In genomic region chr10:70619271-70620019, GRCh38 we compare ENCODE assay signal across 9 cellular contexts. TPM values are rescaled to one million over a fixed set of nuclear protein-coding genes. Genes with fewer than 3 reads are reported as not detected.
DNase-seq lines count a peak whose midpoint lies in the region; ATAC-seq and TF ChIP-seq lines count a peak whose summit lies in the region.
"Had no signal": no experiment of that assay in that cellular context is flagged by ENCODE, and none has a peak within 500 bp of the region (broad histone marks: within the 10 kb centered on the region; RNA-seq: fewer than 3 reads in every experiment).

No MANE protein-coding gene starts in this region.

- H4K8ac ChIP-seq in mesendoderm (ENCODE audit: low read depth, low read length): no peak overlapping the region

- H3K79me2 ChIP-seq in Karpas-422 (ENCODE audit: low read length) (no peaks in the 10 kb centered on the region), mesendoderm (ENCODE audit: control insufficient read depth, insufficient read depth, low read length) (no peaks in the 10 kb centered on the region)

- H2BK15ac ChIP-seq in mesendoderm (replicated peaks; ENCODE audit: low read depth): no peak overlapping the region

- H3K36me3 ChIP-seq in Karpas-422 (ENCODE audit: insufficient read depth, low read length) (no peaks in the 10 kb centered on the region), mesendoderm (ENCODE audit: control insufficient read depth, insufficient read depth, low read length) (no peaks in the 10 kb centered on the region)

- in situ Hi-C loops in astrocyte of the cerebellum (cut with HindIII; ENCODE audit: low sequenced_read_pairs): no loop called here

- no peak overlapping the region for H2BK120ac ChIP-seq in mesendoderm (ENCODE audit: low read depth, low read length)

- H2AK5ac ChIP-seq in mesendoderm (ENCODE audit: low read length): no peak overlapping the region

- no peak overlapping the region for H4K5ac ChIP-seq in mesendoderm (ENCODE audit: low read length)

- peak; percentile 25 for TF ChIP-seq CTCF in astrocyte of the cerebellum (IDR thresholded peaks at IDR 0.05; ENCODE audit: low read depth, low read length, missing control alignments)

- no peaks in the 10 kb centered on the region for H3K9me2 ChIP-seq in Karpas-422 (replicated peaks; ENCODE audit: insufficient read depth, low read length)

- H3K9me3 ChIP-seq in Karpas-422 (ENCODE audit: low read length): no peaks in the 10 kb centered on the region

- H3K4me2 ChIP-seq in Karpas-422 (ENCODE audit: low read depth, low read length, poor library complexity, severe bottlenecking) (no peak overlapping the region), mesendoderm (ENCODE audit: low read length) (no peak overlapping the region)

- H3K79me1 ChIP-seq in mesendoderm (ENCODE audit: low read length): no peaks in the 10 kb centered on the region

- no peak overlapping the region for H2BK5ac ChIP-seq in mesendoderm (ENCODE audit: low read length)

- DNase-seq in NCI-H2171 treated with DMSO at 0.1 percent for 48 hours (lab: John Stamatoyannopoulos, UW): peak; percentile 8
- DNase-seq in NCI-H2171 (lab: John Stamatoyannopoulos, UW): no peak
- DNase-seq in Karpas-422: peak; percentile 50
- DNase-seq in astrocyte of the cerebellum (ENCODE audit: low read depth): no peak
- peak; percentile 78 for DNase-seq in mesendoderm
- no peak for DNase-seq in NCI-H1436 (lab: John Stamatoyannopoulos, UW)
- DNase-seq in NCI-H2196 treated with DMSO at 0.1 percent for 48 hours (lab: John Stamatoyannopoulos, UW; ENCODE audit: unreplicated experiment): no peak

- H3K4me3 ChIP-seq in Karpas-422 (ENCODE audit: low read length) (no peak overlapping the region), astrocyte of the cerebellum (ENCODE audit: low read depth, low read length) (no peak overlapping the region), mesendoderm (ENCODE audit: low read length) (no peak overlapping the region)

- no peak overlapping the region for H3K27ac ChIP-seq in Karpas-422 (ENCODE audit: low read length)
- H3K27ac ChIP-seq in mesendoderm (ENCODE audit: low read depth, low read length): no peak overlapping the region

- H3K27me3 ChIP-seq in Karpas-422 (ENCODE audit: low read length) (no peaks in the 10 kb centered on the region), mesendoderm (ENCODE audit: insufficient read depth, low read length, poor library complexity) (no peaks in the 10 kb centered on the region)

- ATAC-seq in GM21737 (IDR thresholded peaks at IDR 0.05; ENCODE audit: unreplicated experiment): no peak

- no peak overlapping the region for H3K18ac ChIP-seq in mesendoderm (ENCODE audit: low read length)

- no peaks in the 10 kb centered on the region for H3K4me1 ChIP-seq in Karpas-422 (ENCODE audit: low read length)
- H3K4me1 ChIP-seq in mesendoderm (ENCODE audit: control insufficient read depth, low read depth, low read length): no peaks in the 10 kb centered on the region

- no peak overlapping the region for H3K56ac ChIP-seq in mesendoderm (ENCODE audit: low read length)

- H2AFZ ChIP-seq in Karpas-422 (ENCODE audit: low read length): no peak overlapping the region

- WGBS in mesendoderm (ENCODE audit: extremely low coverage, insufficient coverage, low lambda C conversion rate): no CpG with 5 or more reads among the region's 4 CpGs

- no peak overlapping the region for H3K23ac ChIP-seq in mesendoderm (ENCODE audit: low read length)

- no peaks in the 10 kb centered on the region for H4K20me1 ChIP-seq in Karpas-422 (ENCODE audit: insufficient read depth, low read depth, low read length)

- H3K9ac ChIP-seq in Karpas-422 (ENCODE audit: low read length) (no peak overlapping the region), mesendoderm (ENCODE audit: low read length) (no peak overlapping the region)

- no peak overlapping the region for H3K4ac ChIP-seq in mesendoderm (ENCODE audit: low read depth, low read length)

RNA-seq across cellular contexts. Expression of gene PRF1, which starts 16.9 kb away (rescaled TPM):
- total RNA-seq in Karpas-422 (2014; rRNA removed; shearing (Covaris generic); ENCODE audit: low replicate concordance): 0.26 and 1.5 TPM in 2 replicates
- 0.10 TPM for polyA plus RNA-seq in mesendoderm (2013, experiment 1 of 2)
- polyA plus RNA-seq in mesendoderm (2013, experiment 2 of 2): 0.08 TPM
- total RNA-seq: lung microvascular endothelial cell had no signal

RNA-seq across cellular contexts. Expression of gene ADAMTS14, which starts 52.9 kb away (rescaled TPM):
- total RNA-seq in Karpas-422 (2014; rRNA removed; shearing (Covaris generic); ENCODE audit: low replicate concordance): not detected in 2 replicates
- 0.72 TPM for polyA plus RNA-seq in mesendoderm (2013, experiment 1 of 2)
- 0.73 TPM for polyA plus RNA-seq in mesendoderm (2013, experiment 2 of 2)
- total RNA-seq: lung microvascular endothelial cell had no signal

Comparison
In these comparisons a context has a peak if more than half of its experiments do, and no peak if none do; other contexts are left out.
1. DNase-seq: peak in NCI-H2171 treated with DMSO at 0.1 percent for 48 hours (single experiment), Karpas-422 (single experiment) and mesendoderm (single experiment); none in NCI-H2171 (single experiment), astrocyte of the cerebellum (single experiment), NCI-H1436 (single experiment) and NCI-H2196 treated with DMSO at 0.1 percent for 48 hours (single experiment).